Comparison of ENCODE assay signal across 31 cellular contexts in genomic region chr7:154864531-154864908, GRCh38.
"Had no signal": no experiment of that assay in that cellular context is flagged by ENCODE, and none has a peak within 500 bp of the region (broad histone marks: within the 10 kb centered on the region; RNA-seq: fewer than 3 reads in every experiment).

No MANE protein-coding gene starts in this region.

- H3K36me3 ChIP-seq: adrenal gland, cardiac muscle cell, colonic mucosa, gastrocnemius medialis, pancreas, spleen, suprapubic skin, tibial artery, upper lobe of right lung had no signal

- H3K9me3 Mint-ChIP-seq: activated CD4-positive, alpha-beta memory T cell treated with anti-CD3 and anti-CD28 coated beads for 36 hours; activated CD4-positive, alpha-beta T cell treated with anti-CD3 and anti-CD28 coated beads, Interleukin-2, amount 10 ng/mL, durations not matched to agents 24 days and 14 days; activated naive CD4-positive, alpha-beta T cell treated with anti-CD3 and anti-CD28 coated beads for 36 hours; activated naive CD8-positive, alpha-beta T cell treated with anti-CD3 and anti-CD28 coated beads for 36 hours; activated T-helper 1 cell treated with anti-CD3 and anti-CD28 coated beads, Interleukin-12 subunit alpha, Interleukin-12 subunit beta, Interleukin-2, Interleukin-4 antibody, amounts not matched to agents 30 ng/mL and 10 ng/mL and 1 ng/mL, durations not matched to agents 14 hours and 24 hours and 36 hours; mesothelial cell of epicardium had no signal

- H3K36me3 Mint-ChIP-seq: activated CD4-positive, alpha-beta memory T cell treated with anti-CD3 and anti-CD28 coated beads for 36 hours; activated naive CD8-positive, alpha-beta T cell treated with anti-CD3 and anti-CD28 coated beads for 36 hours; mesothelial cell of epicardium had no signal

- H3K27ac Mint-ChIP-seq: activated CD4-positive, alpha-beta memory T cell treated with anti-CD3 and anti-CD28 coated beads for 36 hours; activated CD4-positive, alpha-beta T cell treated with anti-CD3 and anti-CD28 coated beads, Interleukin-2, amount 10 ng/mL, durations not matched to agents 24 days and 14 days; activated naive CD4-positive, alpha-beta T cell treated with anti-CD3 and anti-CD28 coated beads for 36 hours; activated naive CD8-positive, alpha-beta T cell treated with anti-CD3 and anti-CD28 coated beads for 36 hours; activated T-helper 1 cell treated with anti-CD3 and anti-CD28 coated beads, Interleukin-12 subunit alpha, Interleukin-12 subunit beta, Interleukin-2, Interleukin-4 antibody, amounts not matched to agents 30 ng/mL and 10 ng/mL and 1 ng/mL, durations not matched to agents 14 hours and 24 hours and 36 hours; mesothelial cell of epicardium; naive B cell had no signal

- H3K27ac ChIP-seq: adrenal gland, body of pancreas, cardiac muscle cell, colonic mucosa, epithelial cell of prostate, gastrocnemius medialis, hepatocyte, pancreas, spleen, suprapubic skin, tibial artery, upper lobe of right lung had no signal

- H3K4me3 Mint-ChIP-seq: activated CD4-positive, alpha-beta memory T cell treated with anti-CD3 and anti-CD28 coated beads for 36 hours; activated CD4-positive, alpha-beta T cell treated with anti-CD3 and anti-CD28 coated beads, Interleukin-2, amount 10 ng/mL, durations not matched to agents 24 days and 14 days; activated naive CD4-positive, alpha-beta T cell treated with anti-CD3 and anti-CD28 coated beads for 36 hours; activated naive CD8-positive, alpha-beta T cell treated with anti-CD3 and anti-CD28 coated beads for 36 hours; activated T-helper 1 cell treated with anti-CD3 and anti-CD28 coated beads, Interleukin-12 subunit alpha, Interleukin-12 subunit beta, Interleukin-2, Interleukin-4 antibody, amounts not matched to agents 30 ng/mL and 10 ng/mL and 1 ng/mL, durations not matched to agents 14 hours and 24 hours and 36 hours; mesothelial cell of epicardium had no signal

- H3K9me3 ChIP-seq: adrenal gland, body of pancreas, colonic mucosa, gastrocnemius medialis, pancreas, spleen, suprapubic skin, tibial artery, upper lobe of right lung had no signal

- H3K27me3 ChIP-seq: adrenal gland, body of pancreas, cardiac muscle cell, colonic mucosa, pancreas had no signal

- H3K4me3 ChIP-seq: adrenal gland, body of pancreas, cardiac muscle cell, colonic mucosa, gastrocnemius medialis, hepatocyte, pancreas, spleen, suprapubic skin, tibial artery, upper lobe of right lung had no signal

- DNase-seq: activated CD4-positive, alpha-beta memory T cell treated with anti-CD3 and anti-CD28 coated beads for 36 hours; activated CD4-positive, alpha-beta T cell treated with anti-CD3 and anti-CD28 coated beads, Interleukin-2, amount 10 ng/mL, durations not matched to agents 24 days and 14 days; activated CD4-positive, CD25-positive, alpha-beta regulatory T cell treated with anti-CD3 and anti-CD28 coated beads, Interleukin-2, amount 50 U/mL, for 72 hours; activated CD8-positive, alpha-beta memory T cell treated with anti-CD3 and anti-CD28 coated beads, Interleukin-2, amount 50 U/mL, for 4 hours; activated naive CD4-positive, alpha-beta T cell treated with anti-CD3 and anti-CD28 coated beads for 36 hours; activated naive CD8-positive, alpha-beta T cell treated with anti-CD3 and anti-CD28 coated beads for 36 hours; activated T-cell treated with anti-CD3 and anti-CD28 coated beads, Interleukin-2, amount 50 U/mL, for 1 hour; adrenal gland; aorta; body of pancreas; cerebellar nuclear complex; colonic mucosa; effector CD8-positive, alpha-beta T cell; gastrocnemius medialis; islet precursor cell; left cardiac atrium; mammary epithelial cell; naive B cell; pancreas; right cardiac atrium; spleen; stimulated activated naive CD4-positive, alpha-beta T cell; T-helper 9 cell had no signal

- ATAC-seq: body of pancreas, gastrocnemius medialis, left cardiac atrium, pancreas, right cardiac atrium, upper lobe of right lung had no signal

- H3K4me1 ChIP-seq: adrenal gland, body of pancreas, colonic mucosa, gastrocnemius medialis, pancreas, spleen, suprapubic skin, tibial artery, upper lobe of right lung had no signal

- H3K4me1 Mint-ChIP-seq: activated CD4-positive, alpha-beta T cell treated with anti-CD3 and anti-CD28 coated beads, Interleukin-2, amount 10 ng/mL, durations not matched to agents 24 days and 14 days; mesothelial cell of epicardium had no signal
